In genomic region chr3:129577356-129577755, GRCh38 we compare ENCODE assay signal across 10 cellular contexts. TPM values are rescaled to one million over a fixed set of nuclear protein-coding genes. Genes with fewer than 3 reads are reported as not detected.
DNase-seq lines count a peak whose midpoint lies in the region; TF ChIP-seq lines count a peak whose summit lies in the region.
"Had no signal": no experiment of that assay in that cellular context is flagged by ENCODE, and none has a peak within 500 bp of the region (broad histone marks: within the 10 kb centered on the region; RNA-seq: fewer than 3 reads in every experiment).

No MANE protein-coding gene starts in this region.

- H3K27ac Mint-ChIP-seq in activated naive CD8-positive, alpha-beta T cell treated with anti-CD3 and anti-CD28 coated beads for 36 hours = no peak overlapping the region
- H3K27ac Mint-ChIP-seq in activated naive CD4-positive, alpha-beta T cell treated with anti-CD3 and anti-CD28 coated beads for 36 hours = no peak overlapping the region

- TF ChIP-seq POLR2A in prostate gland (IDR thresholded peaks at IDR 0.05) = no peak

- peaks cover 16% of the 10 kb centered on the region for H3K4me1 Mint-ChIP-seq in activated naive CD8-positive, alpha-beta T cell treated with anti-CD3 and anti-CD28 coated beads for 36 hours
- H3K4me1 Mint-ChIP-seq in activated naive CD4-positive, alpha-beta T cell treated with anti-CD3 and anti-CD28 coated beads for 36 hours (ENCODE audit: low read depth) = peaks cover 21% of the 10 kb centered on the region

- H3K27me3 Mint-ChIP-seq in activated naive CD8-positive, alpha-beta T cell treated with anti-CD3 and anti-CD28 coated beads for 36 hours = no peaks in the 10 kb centered on the region
- H3K27me3 Mint-ChIP-seq in activated naive CD4-positive, alpha-beta T cell treated with anti-CD3 and anti-CD28 coated beads for 36 hours (ENCODE audit: low read depth) = no peaks in the 10 kb centered on the region

- H3K27ac ChIP-seq in dorsolateral prefrontal cortex (peak overlapping the region in 47 of 59 donors; percentile 6 to 77 (median 55)), prostate gland (peak overlapping the region; percentile 27 to 45)

- intact Hi-C loops in dorsolateral prefrontal cortex (cut with DNase I) (no loop called here), prostate gland (cut with DNase I) (no loop called here)
- intact Hi-C loops in activated naive CD4-positive, alpha-beta T cell treated with anti-CD3 and anti-CD28 coated beads for 36 hours (cut with micrococcal nuclease) = no loop called here

- CTCF ChIA-PET in activated naive CD4-positive, alpha-beta T cell treated with anti-CD3 and anti-CD28 coated beads for 36 hours (lab: Charles Lee) = interaction anchor here (1.6 kb wide), 1 partner anchor 51 kb away, joined by 3 read pairs; no protein-coding TSS in a partner anchor

- H3K36me3 ChIP-seq in prostate gland = no peaks in the 10 kb centered on the region

- H3K36me3 Mint-ChIP-seq in activated naive CD8-positive, alpha-beta T cell treated with anti-CD3 and anti-CD28 coated beads for 36 hours = no peaks in the 10 kb centered on the region
- H3K36me3 Mint-ChIP-seq in activated naive CD4-positive, alpha-beta T cell treated with anti-CD3 and anti-CD28 coated beads for 36 hours (ENCODE audit: low read depth) = no peaks in the 10 kb centered on the region

- no peaks in the 10 kb centered on the region for H3K9me3 ChIP-seq in prostate gland

- H3K27me3 ChIP-seq in dorsolateral prefrontal cortex = no peaks in the 10 kb centered on the region
- no peaks in the 10 kb centered on the region for H3K27me3 ChIP-seq in prostate gland (replicated peaks; ENCODE audit: insufficient read depth)

- no peaks in the 10 kb centered on the region for H3K9me3 Mint-ChIP-seq in activated naive CD8-positive, alpha-beta T cell treated with anti-CD3 and anti-CD28 coated beads for 36 hours
- no peaks in the 10 kb centered on the region for H3K9me3 Mint-ChIP-seq in activated naive CD4-positive, alpha-beta T cell treated with anti-CD3 and anti-CD28 coated beads for 36 hours

- no peaks in the 10 kb centered on the region for H3K4me1 ChIP-seq in prostate gland (replicated peaks)

- no peak overlapping the region for H3K4me3 ChIP-seq in dorsolateral prefrontal cortex
- no peak overlapping the region for H3K4me3 ChIP-seq in prostate gland

- DNase-seq in D341Med (ENCODE audit: low spot score) (peak; percentile 65), NCI-H1092 (lab: John Stamatoyannopoulos, UW) (peak; percentile 68), dorsolateral prefrontal cortex (peak in 1 of 10 donors; percentile 30), prostate gland (ENCODE audit: low spot score) (no peak), DMS79 treated with DMSO at 0.1 percent for 48 hours (lab: John Stamatoyannopoulos, UW) (no peak)
- no peak for DNase-seq in activated naive CD8-positive, alpha-beta T cell treated with anti-CD3 and anti-CD28 coated beads for 36 hours
- DNase-seq in activated naive CD4-positive, alpha-beta T cell treated with anti-CD3 and anti-CD28 coated beads for 36 hours = no peak
- DNase-seq in activated naive CD4-positive, alpha-beta T cell treated with anti-CD3 and anti-CD28 coated beads, Interleukin-2, amount 50 U/mL, for 16 hours = no peak
- DNase-seq: midbrain, NCI-H2227 treated with DMSO at 0.1 percent for 48 hours had no signal

- H3K4me3 Mint-ChIP-seq in activated naive CD8-positive, alpha-beta T cell treated with anti-CD3 and anti-CD28 coated beads for 36 hours = no peak overlapping the region
- H3K4me3 Mint-ChIP-seq in activated naive CD4-positive, alpha-beta T cell treated with anti-CD3 and anti-CD28 coated beads for 36 hours = no peak overlapping the region

- 67% methylated on average over 17 of the region's 17 CpGs for WGBS in prostate gland

- TF ChIP-seq CTCF in dorsolateral prefrontal cortex (IDR thresholded peaks at IDR 0.05 in 54 of 56, conservative IDR thresholded peaks at IDR 0.05 in 2 of 56; ENCODE audit: low read depth in 1 of 56, partially characterized antibody in 56 of 56) (no peak), prostate gland (IDR thresholded peaks at IDR 0.05) (no peak)

RNA-seq across cellular contexts. Expression of gene PLXND1, which starts 29.1 kb away (rescaled TPM):
- total RNA-seq in dorsolateral prefrontal cortex = 100 to 1,000 TPM in 73 of 120 experiments, 10 to 100 TPM in 47; 60.7 to 184 (median 106) TPM
- 10 to 100 TPM; 19.7 to 83.6 TPM for total RNA-seq in prostate gland
- 1 to 10 TPM; 1.5 to 1.6 TPM for total RNA-seq in activated naive CD8-positive, alpha-beta T cell treated with anti-CD3 and anti-CD28 coated beads for 36 hours
- 1 to 10 TPM; 5.1 to 6.2 TPM for total RNA-seq in activated naive CD4-positive, alpha-beta T cell treated with anti-CD3 and anti-CD28 coated beads for 36 hours

RNA-seq across cellular contexts. Expression of gene H1-8, which starts 34.4 kb away (rescaled TPM):
- total RNA-seq in dorsolateral prefrontal cortex = not detected
- total RNA-seq in prostate gland = not detected
- not detected for total RNA-seq in activated naive CD8-positive, alpha-beta T cell treated with anti-CD3 and anti-CD28 coated beads for 36 hours
- total RNA-seq in activated naive CD4-positive, alpha-beta T cell treated with anti-CD3 and anti-CD28 coated beads for 36 hours = not detected

RNA-seq across cellular contexts. Expression of gene RHO, which starts 48.9 kb away (rescaled TPM):
- total RNA-seq in dorsolateral prefrontal cortex = 1 to 10 TPM in 42 of 120 experiments, under 1 TPM in 74, not detected in 4; 0.18 to 3.1 (median 0.82) TPM
- total RNA-seq in prostate gland = under 1 TPM in 1 of 2 donors, not detected in 1; 0.23 TPM
- not detected for total RNA-seq in activated naive CD8-positive, alpha-beta T cell treated with anti-CD3 and anti-CD28 coated beads for 36 hours
- total RNA-seq in activated naive CD4-positive, alpha-beta T cell treated with anti-CD3 and anti-CD28 coated beads for 36 hours = not detected

Comparison
In these comparisons a context has a peak if more than half of its experiments do, and no peak if none do; other contexts are left out.
1. DNase-seq: peak in D341Med (single experiment) and NCI-H1092 (single experiment); none in prostate gland (single experiment), DMS79 treated with DMSO at 0.1 percent for 48 hours (single experiment), activated naive CD8-positive, alpha-beta T cell treated with anti-CD3 and anti-CD28 coated beads for 36 hours (single experiment), activated naive CD4-positive, alpha-beta T cell treated with anti-CD3 and anti-CD28 coated beads for 36 hours (single experiment) and activated naive CD4-positive, alpha-beta T cell treated with anti-CD3 and anti-CD28 coated beads, Interleukin-2, amount 50 U/mL, for 16 hours (single experiment).